Comparison of ENCODE assay signal across 8 cellular contexts in the genomic region with DNA sequence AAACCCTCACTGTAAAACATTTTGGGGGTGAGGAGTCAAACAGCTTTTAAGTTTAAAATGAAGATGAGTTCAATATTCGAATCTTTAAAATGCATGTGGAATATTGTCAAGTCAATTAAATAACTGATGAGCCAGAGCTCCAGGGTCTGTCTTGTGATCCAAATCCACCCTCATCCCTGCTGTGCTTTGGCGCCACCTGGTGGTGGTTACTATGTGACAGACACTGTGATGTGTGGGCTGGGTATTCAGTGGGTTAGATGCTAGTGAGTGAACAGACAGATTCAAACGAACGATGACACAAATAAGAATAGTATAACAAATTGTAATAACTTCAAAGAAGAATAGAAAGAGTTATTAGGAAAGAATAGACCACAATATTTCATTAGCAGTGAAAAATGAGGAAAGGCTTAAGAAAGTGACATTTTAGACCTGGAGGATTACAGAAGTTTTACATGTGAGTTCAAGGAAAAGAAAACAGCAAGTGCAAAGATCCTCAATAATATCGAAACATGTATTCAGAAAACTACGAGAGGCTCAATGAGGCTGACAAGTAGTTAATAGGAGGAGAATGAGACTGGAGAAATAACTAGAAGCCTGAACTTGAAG. TPM values are rescaled to one million over a fixed set of nuclear protein-coding genes. Genes with fewer than 3 reads are reported as not detected.
DNase-seq lines count a peak whose midpoint lies in the region; ATAC-seq and TF ChIP-seq lines count a peak whose summit lies in the region.

No MANE protein-coding gene starts in this region.

- no peak overlapping the region for H3K4me3 Mint-ChIP-seq in naive B cell
- no peak overlapping the region for H3K4me3 Mint-ChIP-seq in stimulated activated effector memory CD8-positive, alpha-beta T cell treated with anti-CD3 and anti-CD28 coated beads, Interleukin-12 subunit alpha, Interleukin-12 subunit beta, amount 100 ng/mL, for 72 hours

- no peaks in the 10 kb centered on the region for H3K27me3 ChIP-seq in BLaER1 treated with 17β-estradiol and CSF1 and Interleukin-3, amounts not matched to agents 10 nM and 100 nM

- H3K4me3 ChIP-seq in BLaER1 treated with 17β-estradiol and CSF1 and Interleukin-3, amounts not matched to agents 10 nM and 100 nM = no peak overlapping the region
- H3K4me3 ChIP-seq in epithelial cell of proximal tubule (ENCODE audit: low read depth, low read length) = no peak overlapping the region

- H3K9me3 Mint-ChIP-seq in naive B cell = no peaks in the 10 kb centered on the region
- H3K9me3 Mint-ChIP-seq in stimulated activated effector memory CD8-positive, alpha-beta T cell treated with anti-CD3 and anti-CD28 coated beads, Interleukin-12 subunit alpha, Interleukin-12 subunit beta, amount 100 ng/mL, for 72 hours = no peaks in the 10 kb centered on the region

- peak; percentile 100 for TF ChIP-seq CTCF in epithelial cell of proximal tubule (conservative IDR thresholded peaks at IDR 0.05; ENCODE audit: low read depth, low read length)

- H3K27me3 Mint-ChIP-seq in naive B cell = peaks cover 0 to 9% (median 0%) of the 10 kb centered on the region in 3 donors

- no peaks in the 10 kb centered on the region for H3K36me3 Mint-ChIP-seq in naive B cell
- H3K36me3 Mint-ChIP-seq in stimulated activated effector memory CD8-positive, alpha-beta T cell treated with anti-CD3 and anti-CD28 coated beads, Interleukin-12 subunit alpha, Interleukin-12 subunit beta, amount 100 ng/mL, for 72 hours = no peaks in the 10 kb centered on the region

- ATAC-seq in GM18909 (IDR thresholded peaks at IDR 0.05; ENCODE audit: poor library complexity, unreplicated experiment) = peak; percentile 94
- ATAC-seq in HG03135 (IDR thresholded peaks at IDR 0.05; ENCODE audit: unreplicated experiment) = peak; percentile 90
- ATAC-seq in naive B cell (ENCODE audit: low read depth in 2 of 2) = peak; percentile 46 to 66
- ATAC-seq in stimulated activated effector memory CD8-positive, alpha-beta T cell treated with anti-CD3 and anti-CD28 coated beads, Interleukin-12 subunit alpha, Interleukin-12 subunit beta, amount 100 ng/mL, for 72 hours = peak; percentile 74

- H3K27ac Mint-ChIP-seq in naive B cell = no peak overlapping the region
- no peak overlapping the region for H3K27ac Mint-ChIP-seq in stimulated activated effector memory CD8-positive, alpha-beta T cell treated with anti-CD3 and anti-CD28 coated beads, Interleukin-12 subunit alpha, Interleukin-12 subunit beta, amount 100 ng/mL, for 72 hours

- peak overlapping the region in 3 of 11 experiments; percentile 23 to 46 (median 27); a peak in 5 of 22 replicates for H3K27ac ChIP-seq in BLaER1 treated with 17β-estradiol and CSF1 and Interleukin-3, amounts not matched to agents 10 nM and 100 nM

- H3K4me1 ChIP-seq in BLaER1 treated with 17β-estradiol and CSF1 and Interleukin-3, amounts not matched to agents 10 nM and 100 nM = peaks cover 21 to 37% (median 31%) of the 10 kb centered on the region in 10 experiments

- no peaks in the 10 kb centered on the region for H3K4me1 Mint-ChIP-seq in naive B cell
- H3K4me1 Mint-ChIP-seq in stimulated activated effector memory CD8-positive, alpha-beta T cell treated with anti-CD3 and anti-CD28 coated beads, Interleukin-12 subunit alpha, Interleukin-12 subunit beta, amount 100 ng/mL, for 72 hours = no peaks in the 10 kb centered on the region

- peak overlapping the region; percentile 30 to 80 (median 61) for H3K4me2 ChIP-seq in BLaER1 treated with 17β-estradiol and CSF1 and Interleukin-3, amounts not matched to agents 10 nM and 100 nM

- no peaks in the 10 kb centered on the region for H3K9me3 ChIP-seq in BLaER1 treated with 17β-estradiol and CSF1 and Interleukin-3, amounts not matched to agents 10 nM and 100 nM (replicated peaks in 1 of 11)

- no peaks in the 10 kb centered on the region for H3K36me3 ChIP-seq in BLaER1 treated with 17β-estradiol and CSF1 and Interleukin-3, amounts not matched to agents 10 nM and 100 nM

- no peaks in the 10 kb centered on the region for H4K20me1 ChIP-seq in BLaER1 treated with 17β-estradiol and CSF1 and Interleukin-3, amounts not matched to agents 10 nM and 100 nM

- 0 out of 22 replicates have a peak overlapping the region, but pooled peaks of 1 of the 11 experiments have one; percentile 25 for H3K9ac ChIP-seq in BLaER1 treated with 17β-estradiol and CSF1 and Interleukin-3, amounts not matched to agents 10 nM and 100 nM

- DNase-seq in NCI-H774 (lab: John Stamatoyannopoulos, UW) (peak; percentile 38), epithelial cell of proximal tubule (ENCODE audit: low read depth) (peak; percentile 22), naive B cell (peak; percentile 21)
- peak; percentile 8 for DNase-seq in activated CD8-positive, alpha-beta memory T cell treated with anti-CD3 and anti-CD28 coated beads, Interleukin-2, amount 50 U/mL, for 1 hour (ENCODE audit: extremely low read depth)
- peak; percentile 62 to 81 for DNase-seq in stimulated activated effector memory CD8-positive, alpha-beta T cell treated with anti-CD3 and anti-CD28 coated beads, Interleukin-12 subunit alpha, Interleukin-12 subunit beta, amount 100 ng/mL, for 72 hours (ENCODE audit: low spot score in 2 of 2)

RNA-seq across cellular contexts. Expression of a gene that starts 51.4 kb away (rescaled TPM):
- 1.7 and 2.5 TPM in 2 replicates for total RNA-seq in epithelial cell of proximal tubule
- not detected for polyA plus RNA-seq in naive B cell (ENCODE audit: low read depth in 6 of 6)

Comparison
In these comparisons a context has a peak if more than half of its experiments do, and no peak if none do; other contexts are left out.
1. DNase-seq: peak in every context shown above with its lines; median percentile 72 in stimulated activated effector memory CD8-positive, alpha-beta T cell treated with anti-CD3 and anti-CD28 coated beads, Interleukin-12 subunit alpha, Interleukin-12 subunit beta, amount 100 ng/mL, for 72 hours; 38 in NCI-H774; 22 in epithelial cell of proximal tubule; 21 in naive B cell; 8 in activated CD8-positive, alpha-beta memory T cell treated with anti-CD3 and anti-CD28 coated beads, Interleukin-2, amount 50 U/mL, for 1 hour.